8 cellular contexts compared by ENCODE assay signal in genomic region chr6:31620586-31621319, GRCh38. TPM values are rescaled to one million over a fixed set of nuclear protein-coding genes. Genes with fewer than 3 reads are reported as not detected.
DNase-seq lines count a peak whose midpoint lies in the region; ATAC-seq and TF ChIP-seq lines count a peak whose summit lies in the region.

Gene PRRC2A, plus strand, starts transcription at chr6:31620715. Its CDS starts 2,075 bp downstream, at chr6:31622790.

- DNase-seq in A673 (ENCODE audit: low spot score) (peak; percentile 87), NCI-H1930 (lab: John Stamatoyannopoulos, UW) (peak; percentile 74 to 100), dorsolateral prefrontal cortex (peak in 8 of 10 donors; percentile 52 to 95 (median 72)), memory B cell (ENCODE audit: low spot score in 2 of 2) (no peak)
- DNase-seq in activated CD4-positive, CD25-positive, alpha-beta regulatory T cell (lab: John Stamatoyannopoulos, UW) = peak; percentile 85 to 99 (median 99)
- DNase-seq in stimulated activated CD8-positive, alpha-beta memory T cell treated with anti-CD3 and anti-CD28 coated beads, Interleukin-15, amount 100 ng/mL, for 4 hours (ENCODE audit: low read depth in 2 of 2) = peak; percentile 89 to 93

- H3K27ac Mint-ChIP-seq in memory B cell = peak within 1 kb of the TSS; percentile 92

- CTCF ChIA-PET in A673 (lab: Charles Lee) = interaction anchor here (0.7 kb wide), 1 partner anchor 42 kb away, joined by 7 read pairs; no protein-coding TSS in a partner anchor

- no peaks in the 10 kb centered on the region for H3K27me3 Mint-ChIP-seq in memory B cell

- H3K4me1 Mint-ChIP-seq in memory B cell = peaks cover 22% of the 10 kb centered on the region

- H3K27ac ChIP-seq in A673 (ENCODE audit: low read depth, low read length, poor library complexity, severe bottlenecking) (peak within 1 kb of the TSS; percentile 99), dorsolateral prefrontal cortex (peak within 1 kb of the TSS; percentile 90 to 100 (median 97))

- POLR2A ChIA-PET in A673 (lab: Charles Lee; ENCODE audit: low non-redundant PET) = interaction anchor here (0.6 kb wide), 1 partner anchor 86 kb away, joined by 3 read pairs; no protein-coding TSS in a partner anchor

- no peaks in the 10 kb centered on the region for H3K27me3 ChIP-seq in A673 (replicated peaks; ENCODE audit: insufficient read depth, low read depth, low read length, poor library complexity)
- no peaks in the 10 kb centered on the region for H3K27me3 ChIP-seq in dorsolateral prefrontal cortex

- peak within 1 kb of the TSS; percentile 76 for H3K4me3 ChIP-seq in A673 (ENCODE audit: low read depth, low read length, poor library complexity, severe bottlenecking)
- H3K4me3 ChIP-seq in dorsolateral prefrontal cortex = peak within 1 kb of the TSS; percentile 61 to 95 (median 81)

- no peaks in the 10 kb centered on the region for H3K9me3 Mint-ChIP-seq in memory B cell

- H3K36me3 ChIP-seq in A673 (ENCODE audit: insufficient read depth, low read length, poor library complexity, severe bottlenecking) = peaks cover 43% of the 10 kb centered on the region

- no TSS peak for BruUV-seq in A673 (replicated peaks; lab: Mats Ljungman, UMichigan)

- intact Hi-C loops in A673 (cut with micrococcal nuclease; ENCODE audit: unreplicated experiment) = loop anchor here (5.0 kb wide), 1 partner anchor 42 kb away; the partner anchor contains the start of genes C6orf47 and GPANK1
- intact Hi-C loops in dorsolateral prefrontal cortex (cut with DNase I) = loop anchor here (1.0 to 2.0 kb wide), 3 partner anchors 32 to 74 kb away; partner anchors contain the start of genes BAG6 (in 2 of the 2), ATP6V1G2 (in 1 of the 2) and NFKBIL1 (in 1 of the 2)

- ATAC-seq in GM18517 (IDR thresholded peaks at IDR 0.05; ENCODE audit: unreplicated experiment) = peak; percentile 26
- ATAC-seq in HG02973 (IDR thresholded peaks at IDR 0.05; ENCODE audit: unreplicated experiment) = peak; percentile 47
- ATAC-seq in memory B cell (ENCODE audit: low read depth) = peak; percentile 29

- no peak for TF ChIP-seq CTCF in A673 (conservative IDR thresholded peaks at IDR 0.05; ENCODE audit: low read depth, low read length)
- peak in 8 of 56 donors; percentile 1 to 29 (median 7) for TF ChIP-seq CTCF in dorsolateral prefrontal cortex (IDR thresholded peaks at IDR 0.05 in 54 of 56, conservative IDR thresholded peaks at IDR 0.05 in 2 of 56; ENCODE audit: low read depth in 1 of 56, partially characterized antibody in 56 of 56)

- peak within 1 kb of the TSS; percentile 88 for H3K4me3 Mint-ChIP-seq in memory B cell

- H3K4me1 ChIP-seq in A673 (ENCODE audit: insufficient read depth, low read length, poor library complexity, severe bottlenecking) = peaks cover 12% of the 10 kb centered on the region

- peaks cover 11% of the 10 kb centered on the region for H3K36me3 Mint-ChIP-seq in memory B cell

- no peaks in the 10 kb centered on the region for H3K9me3 ChIP-seq in A673 (ENCODE audit: low read depth, low read length, poor library complexity, severe bottlenecking)

RNA-seq across cellular contexts. Expression of gene PRRC2A, which starts in this region (rescaled TPM):
- total RNA-seq in A673 (2021) (289 and 313 TPM in 2 replicates), dorsolateral prefrontal cortex (100 to 1,000 TPM; 158 to 273 (median 188) TPM)

Comparison
In these comparisons a context has a peak if more than half of its experiments do, and no peak if none do; other contexts are left out.
1. DNase-seq: peak in A673 (single experiment), NCI-H1930 (2 of 2), activated CD4-positive, CD25-positive, alpha-beta regulatory T cell (4 of 4), dorsolateral prefrontal cortex (8 of 10) and stimulated activated CD8-positive, alpha-beta memory T cell treated with anti-CD3 and anti-CD28 coated beads, Interleukin-15, amount 100 ng/mL, for 4 hours (2 of 2); none in memory B cell (0 of 2).
2. Peak in every context shown above with its lines, with median percentiles within 50 percentile points of each other: ATAC-seq.